ENCODE assay signal across 9 cellular contexts in the genomic region with DNA sequence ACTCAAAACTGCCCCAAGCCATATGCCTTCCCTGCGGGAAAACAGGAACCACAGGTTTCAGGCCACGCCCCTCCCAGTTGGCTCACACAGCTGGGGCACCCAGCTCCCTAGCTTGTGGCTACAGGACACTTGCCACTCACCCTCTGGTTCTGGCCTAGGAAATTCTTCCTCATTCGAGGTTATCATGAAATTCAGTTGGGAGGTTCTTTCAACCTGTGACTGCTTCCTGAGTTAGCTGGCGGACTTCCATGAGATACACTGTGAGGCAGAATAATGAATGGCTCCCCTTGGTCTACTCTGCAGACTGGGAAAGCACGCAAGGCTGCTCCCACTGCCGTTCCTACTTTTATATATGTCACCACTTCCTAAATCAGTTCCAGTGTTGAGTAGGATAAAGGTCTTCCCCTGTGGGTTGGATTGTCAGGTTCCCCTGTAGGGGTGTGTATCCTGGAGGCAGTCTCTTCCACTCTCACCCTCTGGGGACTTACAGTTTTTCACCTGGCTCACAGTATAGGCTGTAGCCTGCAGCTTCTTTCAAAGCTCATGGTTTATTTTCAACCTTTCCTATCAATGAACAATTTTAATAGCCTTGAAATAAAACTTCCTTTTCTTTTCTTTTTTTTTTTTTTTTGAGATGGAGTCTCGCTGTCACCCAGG. TPM values are rescaled to one million over a fixed set of nuclear protein-coding genes. Genes with fewer than 3 reads are reported as not detected.
DNase-seq lines count a peak whose midpoint lies in the region; TF ChIP-seq lines count a peak whose summit lies in the region.
"Had no signal": no experiment of that assay in that cellular context is flagged by ENCODE, and none has a peak within 500 bp of the region (broad histone marks: within the 10 kb centered on the region; RNA-seq: fewer than 3 reads in every experiment).

No MANE protein-coding gene starts in this region.

- no peaks in the 10 kb centered on the region for H3K36me3 ChIP-seq in esophagus (ENCODE audit: control insufficient read depth in 2 of 2, insufficient read depth in 2 of 2, low read length in 1 of 2)
- no peaks in the 10 kb centered on the region for H3K36me3 ChIP-seq in prostate gland

- H3K27me3 ChIP-seq in esophagus (ENCODE audit: control insufficient read depth in 1 of 2, insufficient read depth in 2 of 2, low read length in 2 of 2) (no peaks in the 10 kb centered on the region), prostate gland (replicated peaks; ENCODE audit: insufficient read depth) (no peaks in the 10 kb centered on the region)

- H3K9me3 ChIP-seq in esophagus (ENCODE audit: control insufficient read depth in 2 of 2, insufficient read depth in 1 of 2, low read depth in 1 of 2, low read length in 1 of 2) = no peaks in the 10 kb centered on the region
- no peaks in the 10 kb centered on the region for H3K9me3 ChIP-seq in prostate gland

- H3K27ac ChIP-seq in esophagus (ENCODE audit: low read depth in 2 of 2, low read length in 1 of 2) (peak overlapping the region; percentile 68 to 90), prostate gland (peak overlapping the region; percentile 15 to 47)

- TF ChIP-seq CTCF in prostate gland (IDR thresholded peaks at IDR 0.05) (no peak), GM13977 (IDR thresholded peaks at IDR 0.05; ENCODE audit: extremely low read depth, insufficient read depth, missing control alignments) (no peak)

- DNase-seq in HPDE6-E6E7 (ENCODE audit: extremely low spot score) (peak; percentile 91), NCI-H526 (lab: John Stamatoyannopoulos, UW) (peak; percentile 18 to 62), prostate gland (ENCODE audit: low spot score) (peak; percentile 63), NOMO-1 treated with DMSO at 0.1 percent for 48 hours (lab: John Stamatoyannopoulos, UW; ENCODE audit: unreplicated experiment) (no peak), GM13977 (ENCODE audit: low spot score) (no peak), NCI-H187 treated with DMSO at 0.1 percent for 48 hours (lab: John Stamatoyannopoulos, UW) (no peak)
- DNase-seq: activated CD8-positive, alpha-beta memory T cell treated with anti-CD3 and anti-CD28 coated beads, Interleukin-2, amount 50 U/mL, for 4 hours; effector memory CD8-positive, alpha-beta T cell had no signal

- H3K4me1 ChIP-seq in esophagus (ENCODE audit: control insufficient read depth in 2 of 2, insufficient read depth in 2 of 2, low read length in 1 of 2) (peaks cover 0 to 3% of the 10 kb centered on the region in 2 donors), prostate gland (replicated peaks) (no peaks in the 10 kb centered on the region)

- intact Hi-C loops in prostate gland (cut with DNase I) = no loop called here

- WGBS in esophagus, 2 donors = 60 to 62% methylated on average over 7 of the region's 7 CpGs
- WGBS in prostate gland = 76% methylated on average over 7 of the region's 7 CpGs

- in situ Hi-C loops in GM13977 (cut with MboI; ENCODE audit: low pct_unique_long_range_greater_than_20kb, low sequenced_read_pairs, unreplicated experiment) = no loop called here

- H3K4me3 ChIP-seq in esophagus (ENCODE audit: low read depth in 1 of 2, low read length in 2 of 2) = no peak overlapping the region
- H3K4me3 ChIP-seq in prostate gland = no peak overlapping the region

- TF ChIP-seq POLR2A in prostate gland (IDR thresholded peaks at IDR 0.05) = no peak

RNA-seq across cellular contexts. Expression of gene GPR22, which starts 37.0 kb away (rescaled TPM):
- not detected for polyA plus RNA-seq in esophagus
- not detected for total RNA-seq in prostate gland

RNA-seq across cellular contexts. Expression of gene COG5, which starts 56.9 kb away (rescaled TPM):
- 1 to 10 TPM; 4.3 to 7.2 TPM for polyA plus RNA-seq in esophagus
- total RNA-seq in prostate gland = 10 to 100 TPM; 35.1 to 86.4 TPM

RNA-seq across cellular contexts. Expression of gene DUS4L, which starts 57.0 kb away (rescaled TPM):
- polyA plus RNA-seq in esophagus = 1 to 10 TPM; 3.5 to 4.0 TPM
- total RNA-seq in prostate gland = 10 to 100 TPM in 1 of 2 donors, 1 to 10 TPM in 1; 9.7 to 15.3 TPM

Comparison
In these comparisons a context has a peak if more than half of its experiments do, and no peak if none do; other contexts are left out.
1. DNase-seq: peak in HPDE6-E6E7 (single experiment), NCI-H526 (2 of 2) and prostate gland (single experiment); none in NOMO-1 treated with DMSO at 0.1 percent for 48 hours (single experiment), GM13977 (single experiment) and NCI-H187 treated with DMSO at 0.1 percent for 48 hours (single experiment).